Comparison of ENCODE assay signal across 1 cellular context in the genomic region with DNA sequence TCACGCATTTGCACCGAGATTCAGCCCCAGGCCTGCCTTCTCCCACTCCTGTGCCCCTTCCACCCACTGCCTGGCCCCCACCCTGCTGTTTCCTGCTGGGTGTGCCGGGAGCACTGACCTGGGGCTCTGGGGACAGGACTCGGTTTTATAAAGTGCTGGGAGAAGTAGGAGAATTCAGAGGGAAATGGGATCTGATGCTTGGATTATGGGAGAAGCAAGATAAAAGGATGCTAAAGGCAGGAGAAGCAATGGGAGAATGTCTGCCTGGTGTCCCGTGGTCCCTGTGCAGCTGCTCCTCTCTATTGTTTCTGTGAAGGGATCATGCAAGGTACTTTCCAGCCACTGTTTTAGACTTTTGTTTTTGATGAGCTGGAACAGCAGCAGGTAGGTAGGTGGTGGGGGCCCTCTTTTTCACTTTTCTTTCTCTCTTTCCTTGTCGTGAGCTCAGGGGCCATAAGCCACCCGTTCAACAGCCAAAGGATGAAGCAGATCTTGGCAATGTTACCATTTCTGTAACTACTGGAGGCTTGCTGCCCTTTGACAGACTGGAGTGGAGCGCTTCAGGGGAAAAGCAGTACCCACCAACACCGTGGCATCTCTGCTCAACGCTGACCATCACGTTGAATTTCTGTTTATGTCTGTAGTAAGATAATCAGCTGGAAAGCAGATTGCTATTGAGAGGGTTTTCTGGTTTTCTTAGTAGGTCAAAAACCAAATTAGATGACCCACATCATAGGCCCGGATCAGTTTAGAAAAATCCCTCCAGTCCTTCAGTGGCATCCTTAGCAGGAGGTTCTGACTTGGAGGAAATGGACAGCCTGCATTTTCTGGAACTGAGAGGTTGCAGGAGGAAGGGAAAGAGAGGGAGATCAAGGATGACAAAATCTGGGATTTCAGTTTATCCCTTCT.
A peak's percentile ranks its signal among the peaks of the same experiment; 100 is the strongest.
TF ChIP-seq lines count a peak whose summit lies in the region.

No MANE protein-coding gene starts in this region.

TF ChIP-seq in GM12878, 131 proteins besides CTCF, POLR2A, EP300 and RAD21 (continued from another document and continues in another):
- TF ChIP-seq SPI1 (IDR thresholded peaks at IDR 0.05; ENCODE audit: borderline replicate concordance, insufficient read depth, low read depth, low read length) (peak; percentile 28; the same call in 1 of the 2 replicates), NKRF (conservative IDR thresholded peaks at IDR 0.05) (no peak), NR2C1 (IDR thresholded peaks at IDR 0.05) (no peak), DPF2 (IDR thresholded peaks at IDR 0.05) (peak; percentile 54), EGR1 (IDR thresholded peaks at IDR 0.05; ENCODE audit: borderline replicate concordance in 1 of 2, low read depth in 2 of 2, low read length in 2 of 2) (0 out of 3 replicates have a peak, but pooled peaks of 1 of the 2 experiments have one; percentile 37), BHLHE40 (IDR thresholded peaks at IDR 0.05; ENCODE audit: borderline replicate concordance in 1 of 2, low read depth in 2 of 2, low read length in 1 of 2) (peak in 1 of 2 experiments; percentile 53; a peak in 1 of 4 replicates), CBX3 (IDR thresholded peaks at IDR 0.05; ENCODE audit: borderline replicate concordance, low read depth) (no peak), HDAC2 (IDR thresholded peaks at IDR 0.05) (no peak), ZSCAN29 (IDR thresholded peaks at IDR 0.05) (no peak), ATF7 (IDR thresholded peaks at IDR 0.05; ENCODE audit: low read depth) (peak; percentile 48), ZNF207 (IDR thresholded peaks at IDR 0.05; ENCODE audit: borderline replicate concordance) (0 out of 2 replicates have a peak, but pooled peaks have one; percentile 32), ASH2L (IDR thresholded peaks at IDR 0.05; ENCODE audit: borderline replicate concordance, low read depth) (no peak), RAD51 (IDR thresholded peaks at IDR 0.05) (0 out of 2 replicates have a peak, but pooled peaks have one; percentile 31), STAT3 (IDR thresholded peaks at IDR 0.05; ENCODE audit: low read depth, low read length) (no peak), JUND (IDR thresholded peaks at IDR 0.05; ENCODE audit: low read depth, low read length) (no peak), GABPA (IDR thresholded peaks at IDR 0.05; ENCODE audit: low read depth) (no peak), BMI1 (IDR thresholded peaks at IDR 0.05; ENCODE audit: borderline replicate concordance) (0 out of 2 replicates have a peak, but pooled peaks have one; percentile 51), MTA3 (IDR thresholded peaks at IDR 0.05; ENCODE audit: borderline replicate concordance, low read length) (no peak), ZBTB4 (CRISPR knock-in tag; IDR thresholded peaks at IDR 0.05) (no peak), ZNF274 (IDR thresholded peaks at IDR 0.05; ENCODE audit: insufficient read depth, insufficient read length) (no peak), RFX5 (IDR thresholded peaks at IDR 0.05; ENCODE audit: low read depth, low read length) (no peak), TAF1 (IDR thresholded peaks at IDR 0.05; ENCODE audit: borderline replicate concordance, low read depth, low read length) (peak; percentile 56), PBX3 (IDR thresholded peaks at IDR 0.05; ENCODE audit: insufficient replicate concordance, low read depth, low read length) (no peak), MAX (IDR thresholded peaks at IDR 0.05; ENCODE audit: low read depth, low read length) (peak; percentile 52; the same call in 1 of the 2 replicates), SIX5 (IDR thresholded peaks at IDR 0.05; ENCODE audit: low read depth, low read length, severe bottlenecking) (no peak), STAT1 (conservative IDR thresholded peaks at IDR 0.05) (no peak), ZNF622 (IDR thresholded peaks at IDR 0.05) (no peak)
- TF ChIP-seq, protein P1, sequence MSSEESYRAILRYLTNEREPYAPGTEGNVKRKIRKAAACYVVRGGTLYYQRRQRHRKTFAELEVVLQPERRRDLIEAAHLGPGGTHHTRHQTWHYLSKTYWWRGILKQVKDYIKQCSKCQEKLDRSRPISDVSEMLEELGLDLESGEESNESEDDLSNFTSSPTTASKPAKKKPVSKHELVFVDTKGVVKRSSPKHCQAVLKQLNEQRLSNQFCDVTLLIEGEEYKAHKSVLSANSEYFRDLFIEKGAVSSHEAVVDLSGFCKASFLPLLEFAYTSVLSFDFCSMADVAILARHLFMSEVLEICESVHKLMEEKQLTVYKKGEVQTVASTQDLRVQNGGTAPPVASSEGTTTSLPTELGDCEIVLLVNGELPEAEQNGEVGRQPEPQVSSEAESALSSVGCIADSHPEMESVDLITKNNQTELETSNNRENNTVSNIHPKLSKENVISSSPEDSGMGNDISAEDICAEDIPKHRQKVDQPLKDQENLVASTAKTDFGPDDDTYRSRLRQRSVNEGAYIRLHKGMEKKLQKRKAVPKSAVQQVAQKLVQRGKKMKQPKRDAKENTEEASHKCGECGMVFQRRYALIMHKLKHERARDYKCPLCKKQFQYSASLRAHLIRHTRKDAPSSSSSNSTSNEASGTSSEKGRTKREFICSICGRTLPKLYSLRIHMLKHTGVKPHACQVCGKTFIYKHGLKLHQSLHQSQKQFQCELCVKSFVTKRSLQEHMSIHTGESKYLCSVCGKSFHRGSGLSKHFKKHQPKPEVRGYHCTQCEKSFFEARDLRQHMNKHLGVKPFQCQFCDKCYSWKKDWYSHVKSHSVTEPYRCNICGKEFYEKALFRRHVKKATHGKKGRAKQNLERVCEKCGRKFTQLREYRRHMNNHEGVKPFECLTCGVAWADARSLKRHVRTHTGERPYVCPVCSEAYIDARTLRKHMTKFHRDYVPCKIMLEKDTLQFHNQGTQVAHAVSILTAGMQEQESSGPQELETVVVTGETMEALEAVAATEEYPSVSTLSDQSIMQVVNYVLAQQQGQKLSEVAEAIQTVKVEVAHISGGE (CRISPR knock-in tag; IDR thresholded peaks at IDR 0.05), result peak; percentile 9; the same call in 1 of the 2 replicates
- TF ChIP-seq, protein P2, sequence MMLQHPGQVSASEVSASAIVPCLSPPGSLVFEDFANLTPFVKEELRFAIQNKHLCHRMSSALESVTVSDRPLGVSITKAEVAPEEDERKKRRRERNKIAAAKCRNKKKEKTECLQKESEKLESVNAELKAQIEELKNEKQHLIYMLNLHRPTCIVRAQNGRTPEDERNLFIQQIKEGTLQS (IDR thresholded peaks at IDR 0.05; ENCODE audit: borderline replicate concordance, extremely low read depth, low read depth, low read length), result no peak
- TF ChIP-seq, protein P3, sequence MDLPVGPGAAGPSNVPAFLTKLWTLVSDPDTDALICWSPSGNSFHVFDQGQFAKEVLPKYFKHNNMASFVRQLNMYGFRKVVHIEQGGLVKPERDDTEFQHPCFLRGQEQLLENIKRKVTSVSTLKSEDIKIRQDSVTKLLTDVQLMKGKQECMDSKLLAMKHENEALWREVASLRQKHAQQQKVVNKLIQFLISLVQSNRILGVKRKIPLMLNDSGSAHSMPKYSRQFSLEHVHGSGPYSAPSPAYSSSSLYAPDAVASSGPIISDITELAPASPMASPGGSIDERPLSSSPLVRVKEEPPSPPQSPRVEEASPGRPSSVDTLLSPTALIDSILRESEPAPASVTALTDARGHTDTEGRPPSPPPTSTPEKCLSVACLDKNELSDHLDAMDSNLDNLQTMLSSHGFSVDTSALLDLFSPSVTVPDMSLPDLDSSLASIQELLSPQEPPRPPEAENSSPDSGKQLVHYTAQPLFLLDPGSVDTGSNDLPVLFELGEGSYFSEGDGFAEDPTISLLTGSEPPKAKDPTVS (IDR thresholded peaks at IDR 0.05; ENCODE audit: low read depth, low read length), result no peak
- TF ChIP-seq, protein P4, sequence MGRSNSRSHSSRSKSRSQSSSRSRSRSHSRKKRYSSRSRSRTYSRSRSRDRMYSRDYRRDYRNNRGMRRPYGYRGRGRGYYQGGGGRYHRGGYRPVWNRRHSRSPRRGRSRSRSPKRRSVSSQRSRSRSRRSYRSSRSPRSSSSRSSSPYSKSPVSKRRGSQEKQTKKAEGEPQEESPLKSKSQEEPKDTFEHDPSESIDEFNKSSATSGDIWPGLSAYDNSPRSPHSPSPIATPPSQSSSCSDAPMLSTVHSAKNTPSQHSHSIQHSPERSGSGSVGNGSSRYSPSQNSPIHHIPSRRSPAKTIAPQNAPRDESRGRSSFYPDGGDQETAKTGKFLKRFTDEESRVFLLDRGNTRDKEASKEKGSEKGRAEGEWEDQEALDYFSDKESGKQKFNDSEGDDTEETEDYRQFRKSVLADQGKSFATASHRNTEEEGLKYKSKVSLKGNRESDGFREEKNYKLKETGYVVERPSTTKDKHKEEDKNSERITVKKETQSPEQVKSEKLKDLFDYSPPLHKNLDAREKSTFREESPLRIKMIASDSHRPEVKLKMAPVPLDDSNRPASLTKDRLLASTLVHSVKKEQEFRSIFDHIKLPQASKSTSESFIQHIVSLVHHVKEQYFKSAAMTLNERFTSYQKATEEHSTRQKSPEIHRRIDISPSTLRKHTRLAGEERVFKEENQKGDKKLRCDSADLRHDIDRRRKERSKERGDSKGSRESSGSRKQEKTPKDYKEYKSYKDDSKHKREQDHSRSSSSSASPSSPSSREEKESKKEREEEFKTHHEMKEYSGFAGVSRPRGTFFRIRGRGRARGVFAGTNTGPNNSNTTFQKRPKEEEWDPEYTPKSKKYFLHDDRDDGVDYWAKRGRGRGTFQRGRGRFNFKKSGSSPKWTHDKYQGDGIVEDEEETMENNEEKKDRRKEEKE (IDR thresholded peaks at IDR 0.05), result no peak
- TF ChIP-seq, protein P5, sequence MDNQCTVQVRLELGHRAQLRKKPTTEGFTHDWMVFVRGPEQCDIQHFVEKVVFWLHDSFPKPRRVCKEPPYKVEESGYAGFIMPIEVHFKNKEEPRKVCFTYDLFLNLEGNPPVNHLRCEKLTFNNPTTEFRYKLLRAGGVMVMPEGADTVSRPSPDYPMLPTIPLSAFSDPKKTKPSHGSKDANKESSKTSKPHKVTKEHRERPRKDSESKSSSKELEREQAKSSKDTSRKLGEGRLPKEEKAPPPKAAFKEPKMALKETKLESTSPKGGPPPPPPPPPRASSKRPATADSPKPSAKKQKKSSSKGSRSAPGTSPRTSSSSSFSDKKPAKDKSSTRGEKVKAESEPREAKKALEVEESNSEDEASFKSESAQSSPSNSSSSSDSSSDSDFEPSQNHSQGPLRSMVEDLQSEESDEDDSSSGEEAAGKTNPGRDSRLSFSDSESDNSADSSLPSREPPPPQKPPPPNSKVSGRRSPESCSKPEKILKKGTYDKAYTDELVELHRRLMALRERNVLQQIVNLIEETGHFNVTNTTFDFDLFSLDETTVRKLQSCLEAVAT (IDR thresholded peaks at IDR 0.05), result peak; percentile 90
